Comparison of ENCODE assay signal across 23 cellular contexts in genomic region chr19:49229416-49229815, GRCh38.
"Had no signal": no experiment of that assay in that cellular context is flagged by ENCODE, and none has a peak within 500 bp of the region (broad histone marks: within the 10 kb centered on the region; RNA-seq: fewer than 3 reads in every experiment).

No MANE protein-coding gene starts in this region.

- H3K27ac ChIP-seq: SJSA1, SK-N-MC had no signal

- H3K9me3 ChIP-seq: SJSA1 had no signal

- H3K36me3 ChIP-seq: SJSA1 had no signal

- H3K27me3 ChIP-seq: SJSA1 had no signal

- H3K4me3 ChIP-seq: SJSA1, SK-N-MC had no signal

- DNase-seq: IMR-90, Kasumi-1, KG1, MV-4-11, NCI-H1048, NCI-H1105 treated with DMSO at 0.1 percent for 48 hours, NCI-H1417 treated with DMSO at 0.1 percent for 48 hours, NCI-H146, NCI-H1694 treated with DMSO at 0.1 percent for 48 hours, NCI-H1930, NCI-H2081, NCI-H2107, NCI-H226, NCI-H446, NCI-H510A, NCI-H524 treated with DMSO at 0.1 percent for 48 hours, NCI-H69, NCI-H774, Right ventricle myocardium superior, RPMI8226, SIG-M5 had no signal

- H3K4me1 ChIP-seq: SJSA1 had no signal
